Comparison of ENCODE assay signal across 29 cellular contexts in the genomic region with DNA sequence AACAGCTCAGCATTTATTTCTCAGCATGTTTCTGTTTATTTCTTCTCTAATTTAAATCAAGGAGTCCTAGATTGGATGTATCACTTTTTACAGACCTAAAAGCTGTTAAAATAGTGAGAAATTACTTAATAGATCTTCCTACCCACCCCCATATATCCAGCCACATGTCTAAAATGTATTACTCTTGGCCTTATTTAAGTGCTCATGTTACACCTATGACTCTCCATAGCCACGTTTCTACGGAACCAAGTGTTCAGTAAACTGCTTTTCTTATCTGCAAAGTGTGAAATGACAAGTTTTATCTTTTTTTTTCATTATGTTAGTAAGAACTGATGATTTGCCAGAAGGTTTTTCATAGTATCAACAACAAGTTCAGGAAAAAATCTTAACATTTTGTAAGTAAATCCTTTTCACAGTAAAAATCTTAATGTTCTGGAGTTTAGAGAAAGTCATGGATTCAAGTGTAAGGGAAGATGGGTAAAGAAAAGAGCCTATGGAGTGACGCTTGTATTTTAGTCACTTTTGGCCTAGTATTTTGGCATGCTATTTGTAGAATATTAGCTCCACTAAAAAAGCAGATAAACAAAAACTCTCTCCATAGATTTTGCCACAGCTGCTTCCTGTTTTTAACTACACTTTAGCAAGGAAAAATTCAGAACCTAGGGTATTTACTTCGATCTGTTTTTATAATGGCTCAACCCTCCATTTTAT. TPM values are rescaled to one million over a fixed set of nuclear protein-coding genes. Genes with fewer than 3 reads are reported as not detected.
DNase-seq lines count a peak whose midpoint lies in the region; ATAC-seq, FAIRE-seq and TF ChIP-seq lines count a peak whose summit lies in the region.
"Had no signal": no experiment of that assay in that cellular context is flagged by ENCODE, and none has a peak within 500 bp of the region (broad histone marks: within the 10 kb centered on the region; RNA-seq: fewer than 3 reads in every experiment).

No MANE protein-coding gene starts in this region.

- CTCF ChIA-PET in K562 (lab: Yijun Ruan, JAX; ENCODE audit: low intra/inter-chr PET ratio) (no interaction called here), Caco-2 (lab: Charles Lee) (no interaction called here)

- intact Hi-C loops in K562 (cut with micrococcal nuclease) = no loop called here
- intact Hi-C loops in sciatic nerve (cut with DNase I) = no loop called here
- intact Hi-C loops in Caco-2 (cut with micrococcal nuclease; ENCODE audit: unreplicated experiment) = no loop called here

- no peaks in the 10 kb centered on the region for H3K27me3 ChIP-seq in BLaER1
- no peaks in the 10 kb centered on the region for H3K27me3 ChIP-seq in K562 (ENCODE audit: control insufficient read depth in 2 of 2, insufficient read depth in 2 of 2, low read length in 2 of 2)
- no peaks in the 10 kb centered on the region for H3K27me3 ChIP-seq in gastroesophageal sphincter
- no peaks in the 10 kb centered on the region for H3K27me3 ChIP-seq in Caco-2 (replicated peaks; ENCODE audit: control insufficient read depth, insufficient read depth, low read length)
- H3K27me3 ChIP-seq: BLaER1 treated with 17β-estradiol and CSF1 and Interleukin-3, amounts not matched to agents 10 nM and 100 nM; hepatocyte; SJSA1; transverse colon had no signal

- TF ChIP-seq EP300 in K562 (IDR thresholded peaks at IDR 0.05; ENCODE audit: low read length) = no peak
- no peak for TF ChIP-seq EP300 in gastroesophageal sphincter (IDR thresholded peaks at IDR 0.05)

- no TSS peak for BruUV-seq in K562 (replicated peaks; lab: Mats Ljungman, UMichigan)
- BruUV-seq in Caco-2 (replicated peaks; lab: Mats Ljungman, UMichigan) = no TSS peak

- H3K9ac ChIP-seq in BLaER1 (no peak overlapping the region), K562 (ENCODE audit: insufficient read depth in 1 of 2, low read depth in 2 of 2, low read length in 2 of 2) (no peak overlapping the region)
- H3K9ac ChIP-seq: BLaER1 treated with 17β-estradiol and CSF1 and Interleukin-3, amounts not matched to agents 10 nM and 100 nM had no signal

- H3K4me2 ChIP-seq in BLaER1 (peak overlapping the region; percentile 29; the same call in 1 of the 2 replicates), K562 (ENCODE audit: insufficient read depth, low read length) (no peak overlapping the region)
- H3K4me2 ChIP-seq: A549, hepatocyte had no signal

- H3K9me1 ChIP-seq in K562 (ENCODE audit: control insufficient read depth, insufficient read depth, low read length) = no peaks in the 10 kb centered on the region

- H3K27ac ChIP-seq in BLaER1 (no peak overlapping the region), K562 (ENCODE audit: extremely low read depth, low read depth, low read length) (no peak overlapping the region; the same call in 2 of the 3 replicates), gastroesophageal sphincter (peak overlapping the region in 2 of 4 donors; percentile 15 to 28)
- H3K27ac ChIP-seq: A549; BLaER1 treated with 17β-estradiol and CSF1 and Interleukin-3, amounts not matched to agents 10 nM and 100 nM; hepatocyte; SJSA1; transverse colon had no signal

- FAIRE-seq in K562 (lab: Jason Lieb, UNC) = no peak
- FAIRE-seq: A549, astrocyte, D721Med, H54, HepG2 had no signal

- H4K20me1 ChIP-seq in BLaER1 = no peaks in the 10 kb centered on the region
- H4K20me1 ChIP-seq in K562 (replicated peaks; ENCODE audit: control insufficient read depth, insufficient read depth, low read length) = no peaks in the 10 kb centered on the region
- H4K20me1 ChIP-seq: BLaER1 treated with 17β-estradiol and CSF1 and Interleukin-3, amounts not matched to agents 10 nM and 100 nM had no signal

- no peaks in the 10 kb centered on the region for H3K27me3 Mint-ChIP-seq in Caco-2 (ENCODE audit: insufficient read depth, unreplicated experiment)

- peak overlapping the region; percentile 35 for H2AFZ ChIP-seq in K562 (ENCODE audit: low read depth, low read length)
- H2AFZ ChIP-seq: hepatocyte had no signal

- H3K36me3 ChIP-seq in BLaER1 (no peaks in the 10 kb centered on the region), K562 (ENCODE audit: control insufficient read depth, insufficient read depth, low read length) (no peaks in the 10 kb centered on the region), gastroesophageal sphincter (no peaks in the 10 kb centered on the region), Caco-2 (ENCODE audit: control insufficient read depth, insufficient read depth, low read length) (no peaks in the 10 kb centered on the region)
- H3K36me3 ChIP-seq: BLaER1 treated with 17β-estradiol and CSF1 and Interleukin-3, amounts not matched to agents 10 nM and 100 nM; SJSA1; transverse colon had no signal

- TF ChIP-seq POLR2A in K562 (conservative IDR thresholded peaks at IDR 0.05) (no peak), gastroesophageal sphincter (IDR thresholded peaks at IDR 0.05) (no peak)

- TF ChIP-seq CTCF in K562 (IDR thresholded peaks at IDR 0.05 in 2 of 3, conservative IDR thresholded peaks at IDR 0.05 in 1 of 3; ENCODE audit: insufficient read depth in 2 of 3, low read depth in 1 of 3, low read length in 3 of 3) (no peak), gastroesophageal sphincter (IDR thresholded peaks at IDR 0.05) (no peak), Caco-2 (IDR thresholded peaks at IDR 0.05; ENCODE audit: insufficient read depth in 1 of 2, low read depth in 1 of 2, low read length in 1 of 2, severe bottlenecking in 1 of 2, unreplicated experiment in 1 of 2) (no peak)

- H3K9me3 Mint-ChIP-seq in Caco-2 (ENCODE audit: unreplicated experiment) = peaks cover 7% of the 10 kb centered on the region
- H3K9me3 Mint-ChIP-seq: activated naive CD4-positive, alpha-beta T cell treated with anti-CD3 and anti-CD28 coated beads, Interleukin-2, amount 50 U/mL, for 24 hours; neural crest cell; T-helper 1 cell treated with Interleukin-12 subunit alpha and Interleukin-12 subunit beta and Interleukin-4 antibody, amounts not matched to agents 30 μg/mL and 1 μg/mL, for 36 hours had no signal

- POLR2A ChIA-PET in K562 (lab: Yijun Ruan, JAX) = interaction anchor here (1.0 kb wide), 1 partner anchor 9 kb away, joined by 3 read pairs; no protein-coding TSS in a partner anchor
- POLR2A ChIA-PET in Caco-2 (lab: Charles Lee) = no interaction called here

- H3K36me3 Mint-ChIP-seq in Caco-2 (ENCODE audit: insufficient read depth, unreplicated experiment) = no peaks in the 10 kb centered on the region
- H3K36me3 Mint-ChIP-seq: activated CD8-positive, alpha-beta memory T cell treated with anti-CD3 and anti-CD28 coated beads, Interleukin-2, amount 10 ng/mL, durations not matched to agents 7 days and 5 days; activated naive CD4-positive, alpha-beta T cell treated with anti-CD3 and anti-CD28 coated beads, Interleukin-2, amount 50 U/mL, for 24 hours; immature natural killer cell had no signal

- no peak for TF ChIP-seq RAD21 in K562 (CRISPR knock-in tag; conservative IDR thresholded peaks at IDR 0.05 in 1 of 2, IDR thresholded peaks at IDR 0.05 in 1 of 2)

- no peak overlapping the region for H3K4me3 Mint-ChIP-seq in Caco-2 (ENCODE audit: unreplicated experiment)
- H3K4me3 Mint-ChIP-seq: activated CD8-positive, alpha-beta memory T cell treated with anti-CD3 and anti-CD28 coated beads, Interleukin-2, amount 10 ng/mL, durations not matched to agents 7 days and 5 days; activated naive CD4-positive, alpha-beta T cell treated with anti-CD3 and anti-CD28 coated beads, Interleukin-2, amount 50 U/mL, for 24 hours; endodermal cell; immature natural killer cell; neural crest cell; T-helper 1 cell treated with Interleukin-12 subunit alpha and Interleukin-12 subunit beta and Interleukin-4 antibody, amounts not matched to agents 30 μg/mL and 1 μg/mL, for 36 hours had no signal

- no peaks in the 10 kb centered on the region for H3K79me2 ChIP-seq in K562 (ENCODE audit: control insufficient read depth, insufficient read depth, low read length)
- H3K79me2 ChIP-seq: hepatocyte had no signal

- peaks cover 4% of the 10 kb centered on the region; the same call in 1 of the 2 replicates for H3K4me1 ChIP-seq in BLaER1
- peaks cover 5 to 18% of the 10 kb centered on the region in 2 experiments; a peak in 4 of 5 replicates for H3K4me1 ChIP-seq in K562 (replicated peaks in 1 of 2; ENCODE audit: control insufficient read depth in 2 of 2, insufficient read depth in 2 of 2, low read length in 2 of 2)
- H3K4me1 ChIP-seq in gastroesophageal sphincter = peaks cover 0 to 5% (median 0%) of the 10 kb centered on the region in 3 donors
- H3K4me1 ChIP-seq in Caco-2 = no peaks in the 10 kb centered on the region
- H3K4me1 ChIP-seq: A549; BLaER1 treated with 17β-estradiol and CSF1 and Interleukin-3, amounts not matched to agents 10 nM and 100 nM; SJSA1; transverse colon had no signal

- no peaks in the 10 kb centered on the region for H3K4me1 Mint-ChIP-seq in Caco-2 (ENCODE audit: low read depth, unreplicated experiment)
- H3K4me1 Mint-ChIP-seq: activated CD8-positive, alpha-beta memory T cell treated with anti-CD3 and anti-CD28 coated beads, Interleukin-2, amount 10 ng/mL, durations not matched to agents 7 days and 5 days; activated naive CD4-positive, alpha-beta T cell treated with anti-CD3 and anti-CD28 coated beads, Interleukin-2, amount 50 U/mL, for 24 hours; immature natural killer cell; neural crest cell had no signal

- 13% methylated on average over 4 of the region's 4 CpGs for WGBS in K562 (ENCODE audit: insufficient coverage, low coverage, missing lambda C conversion rate)
- 39 to 64% methylated on average over 4 of the region's 4 CpGs for WGBS in gastroesophageal sphincter (ENCODE audit: low coverage in 1 of 2), 2 donors

- DNase-seq in K562 (ENCODE audit: extremely low read depth in 1 of 4, low spot score in 3 of 4) (peak in 1 of 4 experiments; percentile 26), sciatic nerve (ENCODE audit: low spot score) (no peak), NCI-H1105 treated with DMSO at 0.1 percent for 48 hours (lab: John Stamatoyannopoulos, UW) (no peak), SHP77 treated with DMSO at 0.1 percent for 48 hours (lab: John Stamatoyannopoulos, UW) (no peak), Caco-2 (no peak)
- DNase-seq: activated CD4-positive, alpha-beta T cell treated with anti-CD3 and anti-CD28 coated beads for 48 hours; activated CD8-positive, alpha-beta memory T cell treated with anti-CD3 and anti-CD28 coated beads, Interleukin-2, amount 10 ng/mL, durations not matched to agents 7 days and 5 days; endodermal cell; immature natural killer cell; NCI-H1092 treated with DMSO at 0.1 percent for 48 hours; NCI-H2081; posterior cingulate gyrus; stimulated activated CD4-positive, alpha-beta T cell treated with anti-CD3 and anti-CD28 coated beads, Interleukin-2, amount 100 ng/mL, for 48 hours; stimulated activated naive CD4-positive, alpha-beta T cell treated with Interleukin-2 at 50 U/mL for 16 hours; transverse colon had no signal

- in situ Hi-C loops in K562 (cut with MboI) = no loop called here

- ATAC-seq in K562 = no peak
- ATAC-seq in gastroesophageal sphincter = peak; percentile 28
- ATAC-seq in sciatic nerve = peak; percentile 46
- no peak for ATAC-seq in GM18861 (IDR thresholded peaks at IDR 0.05; ENCODE audit: unreplicated experiment)
- ATAC-seq: A549; activated CD8-positive, alpha-beta memory T cell treated with anti-CD3 and anti-CD28 coated beads, Interleukin-2, amount 10 ng/mL, durations not matched to agents 7 days and 5 days; HepG2 had no signal

- H3K9me3 ChIP-seq in BLaER1 (peaks cover 8% of the 10 kb centered on the region), K562 (replicated peaks; ENCODE audit: control insufficient read depth, insufficient read depth, low read depth, low read length) (no peaks in the 10 kb centered on the region), gastroesophageal sphincter (no peaks in the 10 kb centered on the region), Caco-2 (no peaks in the 10 kb centered on the region)
- H3K9me3 ChIP-seq: A549, SJSA1, transverse colon had no signal

- no peak overlapping the region for H3K27ac Mint-ChIP-seq in Caco-2 (ENCODE audit: unreplicated experiment)
- H3K27ac Mint-ChIP-seq: activated CD8-positive, alpha-beta memory T cell treated with anti-CD3 and anti-CD28 coated beads, Interleukin-2, amount 10 ng/mL, durations not matched to agents 7 days and 5 days; activated naive CD4-positive, alpha-beta T cell treated with anti-CD3 and anti-CD28 coated beads, Interleukin-2, amount 50 U/mL, for 24 hours; endodermal cell; immature natural killer cell; T-helper 1 cell treated with Interleukin-12 subunit alpha and Interleukin-12 subunit beta and Interleukin-4 antibody, amounts not matched to agents 30 μg/mL and 1 μg/mL, for 36 hours had no signal

- H3K4me3 ChIP-seq in BLaER1 (no peak overlapping the region), K562 (no peak overlapping the region), gastroesophageal sphincter (no peak overlapping the region), Caco-2 (ENCODE audit: low read depth, low read length) (no peak overlapping the region)
- H3K4me3 ChIP-seq: A549; BLaER1 treated with 17β-estradiol and CSF1 and Interleukin-3, amounts not matched to agents 10 nM and 100 nM; hepatocyte; SJSA1; transverse colon had no signal

RNA-seq across cellular contexts. Expression of a gene that starts 41.2 kb away (rescaled TPM):
- total RNA-seq in K562 (2011; cell fraction: chromatin; rRNA removed; ENCODE audit: low replicate concordance) = 1.4 and 4.1 TPM in 2 replicates
- 1.5 and 1.7 TPM in 2 replicates for total RNA-seq in K562 (2011; cell fraction: nucleolus; rRNA removed)
- total RNA-seq in K562 (2011; cell fraction: nucleoplasm; rRNA removed) = 2.6 and 3.1 TPM in 2 replicates
- total RNA-seq in K562 (2014; rRNA removed) (0.27 and 0.37 TPM in 2 replicates), K562 (2014; rRNA removed; fragmentation: Illumina TruSeq; extraction: Trizol) (0.40 and 0.73 TPM in 2 replicates), K562 (2015; rRNA removed; fragmentation: Illumina TruSeq; extraction: Trizol) (0.36 and 0.41 TPM in 2 replicates), K562 (2021) (0.33 and 0.63 TPM in 2 replicates), gastroesophageal sphincter (1 to 10 TPM; 1.4 to 8.3 (median 2.4) TPM), sciatic nerve (1.2 TPM), Caco-2 (2022) (2.6 TPM in 2 replicates)
- polyA plus RNA-seq in K562 (2011; rRNA removed) (1.2 and 2.1 TPM in 2 replicates), K562 (2014; fragmentation: Illumina TruSeq; extraction: Trizol) (0.47 and 0.62 TPM in 2 replicates), K562 (2014; fragmentation: Nextera tagmentation; extraction: Ambion mirVana) (under 1 TPM; 0.11 to 0.42 TPM), K562 (2014; rRNA removed) (0.34 and 0.73 TPM in 2 replicates)
- 0.30 and 1.2 TPM in 2 replicates for polyA plus RNA-seq in K562 (2011; cell fraction: cytosol; rRNA removed)
- 2.8 and 8.3 TPM in 2 replicates for polyA plus RNA-seq in K562 (2011; cell fraction: nucleus; rRNA removed)
- polyA plus RNA-seq in K562 (2012) = 0.31 and 0.47 TPM in 2 replicates
- 1.4 and 3.3 TPM in 2 replicates for polyA minus RNA-seq in K562 (2011; rRNA and poly(A)+ RNA removed)
- polyA minus RNA-seq in K562 (2011; cell fraction: cytosol; rRNA and poly(A)+ RNA removed) = 0.48 and 1.8 TPM in 2 replicates
- 1.1 and 4.2 TPM in 2 replicates for polyA minus RNA-seq in K562 (2011; cell fraction: nucleus; rRNA and poly(A)+ RNA removed)
- total RNA-seq: activated CD8-positive, alpha-beta memory T cell treated with anti-CD3 and anti-CD28 coated beads, Interleukin-2, amount 10 ng/mL, durations not matched to agents 7 days and 5 days; HepG2; neural crest cell had no signal
- polyA plus RNA-seq: immature natural killer cell had no signal

Comparison
In these comparisons a context has a peak if more than half of its experiments do, and no peak if none do; other contexts are left out.
1. ATAC-seq: peak in gastroesophageal sphincter (single experiment) and sciatic nerve (single experiment); none in K562 (single experiment) and GM18861 (single experiment).